In genomic region chr11:78547931-78548705, GRCh38 we compare ENCODE assay signal across 1 cellular context.
TF ChIP-seq lines count a peak whose summit lies in the region.

No MANE protein-coding gene starts in this region.

TF ChIP-seq in HepG2, 621 proteins besides CTCF, POLR2A, EP300 and RAD21:
- TF ChIP-seq ZNF263 (CRISPR knock-in tag; IDR thresholded peaks at IDR 0.05), result peak; percentile 93
- TF ChIP-seq MEIS2 (CRISPR knock-in tag; IDR thresholded peaks at IDR 0.05), result no peak
- no peak for TF ChIP-seq HOXA7 (CRISPR knock-in tag; IDR thresholded peaks at IDR 0.05)
- TF ChIP-seq ZNF75D (CRISPR knock-in tag; IDR thresholded peaks at IDR 0.05; ENCODE audit: borderline replicate concordance), result no peak
- TF ChIP-seq ZNF460 (CRISPR knock-in tag; IDR thresholded peaks at IDR 0.05; ENCODE audit: borderline replicate concordance), result peak; percentile 49
- no peak for TF ChIP-seq ZNF672 (CRISPR knock-in tag; IDR thresholded peaks at IDR 0.05)
- TF ChIP-seq HNF4A (CRISPR knock-in tag; IDR thresholded peaks at IDR 0.05), result peak; percentile 18; the same call in 1 of the 2 replicates
